ENCODE assay signal across 17 cellular contexts in the genomic region with DNA sequence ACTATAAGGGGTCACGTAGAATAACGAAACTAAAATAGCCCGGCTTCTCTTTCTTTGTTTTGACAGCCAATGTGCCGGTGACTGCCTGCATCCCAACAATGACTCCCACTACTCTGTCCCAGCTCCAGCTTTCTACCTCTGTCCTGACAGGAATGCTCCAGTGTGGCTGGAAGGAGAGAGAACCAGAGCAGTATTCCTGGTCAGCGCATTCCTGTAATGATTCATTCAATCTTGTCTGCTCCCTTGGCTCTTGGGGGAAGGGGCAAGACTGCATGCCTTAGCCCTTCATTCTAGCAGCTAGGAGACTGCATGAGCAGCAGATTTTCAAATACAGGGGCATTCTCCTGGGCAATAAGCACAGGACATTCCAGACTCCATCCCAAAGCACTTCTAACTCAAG.
A peak's percentile ranks its signal among the peaks of the same experiment; 100 is the strongest.
DNase-seq lines count a peak whose midpoint lies in the region; ATAC-seq, FAIRE-seq and TF ChIP-seq lines count a peak whose summit lies in the region.
"Had no signal": no experiment of that assay in that cellular context is flagged by ENCODE, and none has a peak within 500 bp of the region (broad histone marks: within the 10 kb centered on the region; RNA-seq: fewer than 3 reads in every experiment).

No MANE protein-coding gene starts in this region.

- intact Hi-C loops in A673 (cut with micrococcal nuclease; ENCODE audit: unreplicated experiment) (loop anchor here (10.0 kb wide), 1 partner anchor 610 kb away; no protein-coding TSS in a partner anchor), kidney (cut with DNase I) (no loop called here)
- intact Hi-C loops in activated CD4-positive, alpha-beta memory T cell treated with anti-CD3 and anti-CD28 coated beads for 36 hours (cut with micrococcal nuclease) = no loop called here

- H3K36me3 ChIP-seq in A673 (ENCODE audit: insufficient read depth, low read length, poor library complexity, severe bottlenecking) (no peaks in the 10 kb centered on the region), kidney (ENCODE audit: control insufficient read depth in 1 of 2, insufficient read depth in 2 of 2, low read length in 2 of 2) (no peaks in the 10 kb centered on the region)

- H3K36me3 Mint-ChIP-seq in HFFc6 (ENCODE audit: low read depth) = no peaks in the 10 kb centered on the region
- no peaks in the 10 kb centered on the region for H3K36me3 Mint-ChIP-seq in activated CD4-positive, alpha-beta memory T cell treated with anti-CD3 and anti-CD28 coated beads for 36 hours

- H3K9me3 ChIP-seq in A673 (ENCODE audit: low read depth, low read length, poor library complexity, severe bottlenecking) (no peaks in the 10 kb centered on the region), kidney (ENCODE audit: control insufficient read depth in 1 of 2, low read length in 2 of 2) (no peaks in the 10 kb centered on the region)
- H3K9me3 ChIP-seq: A549 had no signal

- H3K27me3 ChIP-seq in A673 (replicated peaks; ENCODE audit: insufficient read depth, low read depth, low read length, poor library complexity) = no peaks in the 10 kb centered on the region

- H3K4me1 Mint-ChIP-seq in HFFc6 (ENCODE audit: low read depth) = peaks cover 37% of the 10 kb centered on the region
- H3K4me1 Mint-ChIP-seq in stimulated activated naive CD8-positive, alpha-beta T cell treated with anti-CD3 and anti-CD28 coated beads, Interleukin-15, amount 100 ng/mL, for 72 hours = no peaks in the 10 kb centered on the region
- H3K4me1 Mint-ChIP-seq in activated CD4-positive, alpha-beta memory T cell treated with anti-CD3 and anti-CD28 coated beads for 36 hours (ENCODE audit: low read depth) = no peaks in the 10 kb centered on the region
- H3K4me1 Mint-ChIP-seq: activated CD4-positive, alpha-beta T cell treated with anti-CD3 and anti-CD28 coated beads, Interleukin-2, amount 10 ng/mL, durations not matched to agents 7 days and 5 days had no signal

- CTCF ChIA-PET in A673 (lab: Charles Lee) = no interaction called here
- CTCF ChIA-PET in activated CD4-positive, alpha-beta memory T cell treated with anti-CD3 and anti-CD28 coated beads for 36 hours (lab: Charles Lee) = no interaction called here

- no peak overlapping the region for H3K4me3 ChIP-seq in A673 (ENCODE audit: low read depth, low read length, poor library complexity, severe bottlenecking)
- no peak overlapping the region for H3K4me3 ChIP-seq in kidney (ENCODE audit: low read length in 2 of 2)
- H3K4me3 ChIP-seq: A549, K562 had no signal

- H3K27ac ChIP-seq in A673 (ENCODE audit: low read depth, low read length, poor library complexity, severe bottlenecking) = peak overlapping the region; percentile 98
- no peak overlapping the region for H3K27ac ChIP-seq in kidney (ENCODE audit: low read depth in 2 of 2, low read length in 2 of 2)
- H3K27ac ChIP-seq: A549 had no signal

- H3K9ac ChIP-seq in kidney (ENCODE audit: low read length in 2 of 2) = no peak overlapping the region

- no peak for FAIRE-seq in kidney (lab: Jason Lieb, UNC)
- FAIRE-seq: A549, GM12892, K562 had no signal

- H3K27me3 Mint-ChIP-seq in HFFc6 (ENCODE audit: insufficient read depth) = no peaks in the 10 kb centered on the region
- no peaks in the 10 kb centered on the region for H3K27me3 Mint-ChIP-seq in stimulated activated naive CD8-positive, alpha-beta T cell treated with anti-CD3 and anti-CD28 coated beads, Interleukin-15, amount 100 ng/mL, for 72 hours
- no peaks in the 10 kb centered on the region for H3K27me3 Mint-ChIP-seq in activated CD4-positive, alpha-beta memory T cell treated with anti-CD3 and anti-CD28 coated beads for 36 hours
- H3K27me3 Mint-ChIP-seq: activated CD4-positive, alpha-beta T cell treated with anti-CD3 and anti-CD28 coated beads, Interleukin-2, amount 10 ng/mL, durations not matched to agents 7 days and 5 days had no signal

- no peak overlapping the region for H3K27ac Mint-ChIP-seq in HFFc6
- H3K27ac Mint-ChIP-seq in stimulated activated naive CD8-positive, alpha-beta T cell treated with anti-CD3 and anti-CD28 coated beads, Interleukin-15, amount 100 ng/mL, for 72 hours = no peak overlapping the region
- H3K27ac Mint-ChIP-seq in activated CD4-positive, alpha-beta memory T cell treated with anti-CD3 and anti-CD28 coated beads for 36 hours = no peak overlapping the region
- H3K27ac Mint-ChIP-seq: activated CD4-positive, alpha-beta T cell treated with anti-CD3 and anti-CD28 coated beads, Interleukin-2, amount 10 ng/mL, durations not matched to agents 7 days and 5 days had no signal

- POLR2A ChIA-PET in A673 (lab: Charles Lee; ENCODE audit: low non-redundant PET) = no interaction called here
- POLR2A ChIA-PET in activated CD4-positive, alpha-beta memory T cell treated with anti-CD3 and anti-CD28 coated beads for 36 hours (lab: Charles Lee) = no interaction called here

- no peaks in the 10 kb centered on the region for H3K9me3 Mint-ChIP-seq in HFFc6
- H3K9me3 Mint-ChIP-seq in stimulated activated naive CD8-positive, alpha-beta T cell treated with anti-CD3 and anti-CD28 coated beads, Interleukin-15, amount 100 ng/mL, for 72 hours = peaks cover 2 to 6% of the 10 kb centered on the region in 2 donors
- no peaks in the 10 kb centered on the region for H3K9me3 Mint-ChIP-seq in activated CD4-positive, alpha-beta memory T cell treated with anti-CD3 and anti-CD28 coated beads for 36 hours
- H3K9me3 Mint-ChIP-seq: activated CD4-positive, alpha-beta T cell treated with anti-CD3 and anti-CD28 coated beads, Interleukin-2, amount 10 ng/mL, durations not matched to agents 7 days and 5 days had no signal

- ATAC-seq in stimulated activated naive CD8-positive, alpha-beta T cell treated with anti-CD3 and anti-CD28 coated beads, Interleukin-15, amount 100 ng/mL, for 72 hours = no peak
- ATAC-seq: A549, HCT116, K562, left cardiac atrium had no signal

- TF ChIP-seq CTCF in A673 (conservative IDR thresholded peaks at IDR 0.05; ENCODE audit: low read depth, low read length) (no peak), HFFc6 (IDR thresholded peaks at IDR 0.05) (no peak), kidney (IDR thresholded peaks at IDR 0.05; ENCODE audit: borderline replicate concordance, extremely low read depth, insufficient read depth) (no peak)

- DNase-seq in A673 (ENCODE audit: low spot score) (peak; percentile 24), HFFc6 (peak; percentile 13), cerebellar cortex (ENCODE audit: low spot score) (peak; percentile 50), kidney (peak; percentile 20), occipital lobe (lab: John Stamatoyannopoulos, UW) (no peak), activated T-cell treated with anti-CD3 and anti-CD28 coated beads for 4 hours (no peak)
- DNase-seq in stimulated activated naive CD8-positive, alpha-beta T cell treated with anti-CD3 and anti-CD28 coated beads, Interleukin-15, amount 100 ng/mL, for 72 hours = no peak
- no peak for DNase-seq in activated CD4-positive, alpha-beta memory T cell treated with anti-CD3 and anti-CD28 coated beads for 36 hours
- DNase-seq: activated CD4-positive, alpha-beta T cell treated with anti-CD3 and anti-CD28 coated beads, Interleukin-2, amount 10 ng/mL, durations not matched to agents 7 days and 5 days; DMS 273 treated with DMSO at 0.1 percent for 48 hours; left cardiac atrium; NCI-H1930; stimulated activated CD8-positive, alpha-beta memory T cell treated with anti-CD3 and anti-CD28 coated beads, Interleukin-4, amount 100 ng/mL, for 48 hours had no signal

- no TSS peak for BruUV-seq in A673 (replicated peaks; lab: Mats Ljungman, UMichigan)

- peak overlapping the region; percentile 79; the same call in 1 of the 2 replicates for H3K4me3 Mint-ChIP-seq in HFFc6
- no peak overlapping the region for H3K4me3 Mint-ChIP-seq in stimulated activated naive CD8-positive, alpha-beta T cell treated with anti-CD3 and anti-CD28 coated beads, Interleukin-15, amount 100 ng/mL, for 72 hours
- H3K4me3 Mint-ChIP-seq in activated CD4-positive, alpha-beta memory T cell treated with anti-CD3 and anti-CD28 coated beads for 36 hours = no peak overlapping the region
- H3K4me3 Mint-ChIP-seq: activated CD4-positive, alpha-beta T cell treated with anti-CD3 and anti-CD28 coated beads, Interleukin-2, amount 10 ng/mL, durations not matched to agents 7 days and 5 days had no signal

- H3K4me1 ChIP-seq in A673 (ENCODE audit: insufficient read depth, low read length, poor library complexity, severe bottlenecking) = peaks cover 74% of the 10 kb centered on the region
- no peaks in the 10 kb centered on the region for H3K4me1 ChIP-seq in kidney (ENCODE audit: control insufficient read depth in 1 of 2, insufficient read depth in 1 of 2, low read depth in 1 of 2, low read length in 2 of 2)
- H3K4me1 ChIP-seq: A549 had no signal

Comparison
In these comparisons a context has a peak if more than half of its experiments do, and no peak if none do; other contexts are left out.
1. DNase-seq: peak in A673 (single experiment), HFFc6 (single experiment), cerebellar cortex (single experiment) and kidney (single experiment); none in stimulated activated naive CD8-positive, alpha-beta T cell treated with anti-CD3 and anti-CD28 coated beads, Interleukin-15, amount 100 ng/mL, for 72 hours (0 of 2), occipital lobe (single experiment), activated CD4-positive, alpha-beta memory T cell treated with anti-CD3 and anti-CD28 coated beads for 36 hours (single experiment) and activated T-cell treated with anti-CD3 and anti-CD28 coated beads for 4 hours (single experiment).